ENCODE assay signal across 1 cellular context in the genomic region with DNA sequence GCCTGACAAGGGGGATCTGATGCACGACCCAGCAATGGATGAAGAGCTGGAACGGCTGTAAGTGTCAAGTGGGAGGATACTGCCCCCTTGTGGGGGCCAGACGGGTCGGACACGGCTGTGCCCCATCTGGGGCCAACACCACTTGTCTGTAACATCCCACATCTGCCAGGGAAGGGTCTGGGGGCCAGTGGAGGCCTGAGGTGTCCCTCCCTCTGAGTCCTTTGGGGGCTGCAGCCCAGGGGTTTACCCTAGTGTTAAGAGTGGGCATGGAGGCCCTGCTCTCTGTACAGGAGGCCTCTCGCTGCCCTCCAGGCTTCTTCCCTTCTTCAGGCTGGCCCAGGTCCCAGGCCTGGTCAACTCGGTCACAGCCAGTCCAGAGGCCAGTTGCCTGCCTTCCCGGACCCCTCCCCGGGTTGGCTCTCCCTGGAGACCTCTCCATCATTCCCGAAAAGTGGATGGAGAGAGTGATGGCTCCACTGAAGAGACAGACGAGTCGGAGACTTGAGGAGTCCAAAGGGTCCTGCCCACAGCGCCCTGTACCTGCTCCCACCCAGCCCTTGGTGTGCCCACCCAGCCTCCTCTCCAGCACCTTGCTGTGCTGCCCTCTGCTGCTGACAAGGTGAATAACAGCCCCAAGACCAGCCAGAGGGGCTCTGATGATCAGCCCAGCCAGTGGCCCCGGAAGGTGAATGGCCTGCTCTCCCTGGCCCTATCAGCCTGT.
TF ChIP-seq lines count a peak whose summit lies in the region.

No MANE protein-coding gene starts in this region.

TF ChIP-seq in HepG2, 621 proteins besides CTCF, POLR2A, EP300 and RAD21 (continues in another document):
- TF ChIP-seq ZBTB7B (CRISPR knock-in tag; IDR thresholded peaks at IDR 0.05) (peak; percentile 41; the same call in 1 of the 2 replicates), ZNF557 (CRISPR knock-in tag; IDR thresholded peaks at IDR 0.05) (no peak), MAF1 (CRISPR knock-in tag; IDR thresholded peaks at IDR 0.05; ENCODE audit: borderline replicate concordance) (no peak), HMG20B (CRISPR knock-in tag; conservative IDR thresholded peaks at IDR 0.05) (no peak), SMC3 (IDR thresholded peaks at IDR 0.05; ENCODE audit: low read length) (peak; percentile 44), ZNF282 (IDR thresholded peaks at IDR 0.05; ENCODE audit: partially characterized antibody) (no peak), ZNF605 (CRISPR knock-in tag; IDR thresholded peaks at IDR 0.05) (peak; percentile 37; the same call in 1 of the 2 replicates), SOX6 (IDR thresholded peaks at IDR 0.05) (no peak), SOX6 (CRISPR knock-in tag; IDR thresholded peaks at IDR 0.05) (peak; percentile 6; the same call in 1 of the 2 replicates), ZNF431 (CRISPR knock-in tag; IDR thresholded peaks at IDR 0.05; ENCODE audit: borderline replicate concordance, low read depth) (no peak), SNAPC2 (CRISPR knock-in tag; IDR thresholded peaks at IDR 0.05) (no peak), MAFK (conservative IDR thresholded peaks at IDR 0.05 in 1 of 2, IDR thresholded peaks at IDR 0.05 in 1 of 2; ENCODE audit: low read length in 2 of 2) (no peak), RBM22 (optimal IDR thresholded peaks at IDR 0.05; ENCODE audit: low read length) (peak; percentile 32), ZFP41 (CRISPR knock-in tag; IDR thresholded peaks at IDR 0.05; ENCODE audit: borderline replicate concordance) (no peak), ZNF720 (CRISPR knock-in tag; IDR thresholded peaks at IDR 0.05) (no peak), KDM2A (CRISPR knock-in tag; IDR thresholded peaks at IDR 0.05; ENCODE audit: borderline replicate concordance, low read depth) (peak; percentile 40), DNMT3B (CRISPR knock-in tag; conservative IDR thresholded peaks at IDR 0.05) (no peak), ZNF329 (CRISPR knock-in tag; IDR thresholded peaks at IDR 0.05; ENCODE audit: low read depth) (no peak), POLR2G (IDR thresholded peaks at IDR 0.05; ENCODE audit: low read depth, low read length) (peak; percentile 58), ZNF737 (CRISPR knock-in tag; IDR thresholded peaks at IDR 0.05; ENCODE audit: borderline replicate concordance) (no peak), JUND (CRISPR knock-in tag; IDR thresholded peaks at IDR 0.05) (no peak), ZC3H4 (CRISPR knock-in tag; IDR thresholded peaks at IDR 0.05; ENCODE audit: borderline replicate concordance) (no peak), STAG1 (CRISPR knock-in tag; IDR thresholded peaks at IDR 0.05) (peak; percentile 89), MYC (CRISPR knock-in tag; IDR thresholded peaks at IDR 0.05; ENCODE audit: borderline replicate concordance) (no peak), HNF4A (CRISPR knock-in tag; IDR thresholded peaks at IDR 0.05) (no peak), NFKB2 (CRISPR knock-in tag; IDR thresholded peaks at IDR 0.05; ENCODE audit: borderline replicate concordance) (no peak; the same call in 1 of the 2 replicates), AGO1 (IDR thresholded peaks at IDR 0.05; ENCODE audit: low read depth, low read length, poor library complexity, severe bottlenecking) (peak; percentile 52)
- TF ChIP-seq, protein P1, sequence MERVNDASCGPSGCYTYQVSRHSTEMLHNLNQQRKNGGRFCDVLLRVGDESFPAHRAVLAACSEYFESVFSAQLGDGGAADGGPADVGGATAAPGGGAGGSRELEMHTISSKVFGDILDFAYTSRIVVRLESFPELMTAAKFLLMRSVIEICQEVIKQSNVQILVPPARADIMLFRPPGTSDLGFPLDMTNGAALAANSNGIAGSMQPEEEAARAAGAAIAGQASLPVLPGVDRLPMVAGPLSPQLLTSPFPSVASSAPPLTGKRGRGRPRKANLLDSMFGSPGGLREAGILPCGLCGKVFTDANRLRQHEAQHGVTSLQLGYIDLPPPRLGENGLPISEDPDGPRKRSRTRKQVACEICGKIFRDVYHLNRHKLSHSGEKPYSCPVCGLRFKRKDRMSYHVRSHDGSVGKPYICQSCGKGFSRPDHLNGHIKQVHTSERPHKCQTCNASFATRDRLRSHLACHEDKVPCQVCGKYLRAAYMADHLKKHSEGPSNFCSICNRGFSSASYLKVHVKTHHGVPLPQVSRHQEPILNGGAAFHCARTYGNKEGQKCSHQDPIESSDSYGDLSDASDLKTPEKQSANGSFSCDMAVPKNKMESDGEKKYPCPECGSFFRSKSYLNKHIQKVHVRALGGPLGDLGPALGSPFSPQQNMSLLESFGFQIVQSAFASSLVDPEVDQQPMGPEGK (CRISPR knock-in tag; IDR thresholded peaks at IDR 0.05): 0 out of 2 replicates have a peak, but pooled peaks have one; percentile 12
- TF ChIP-seq, protein P2, sequence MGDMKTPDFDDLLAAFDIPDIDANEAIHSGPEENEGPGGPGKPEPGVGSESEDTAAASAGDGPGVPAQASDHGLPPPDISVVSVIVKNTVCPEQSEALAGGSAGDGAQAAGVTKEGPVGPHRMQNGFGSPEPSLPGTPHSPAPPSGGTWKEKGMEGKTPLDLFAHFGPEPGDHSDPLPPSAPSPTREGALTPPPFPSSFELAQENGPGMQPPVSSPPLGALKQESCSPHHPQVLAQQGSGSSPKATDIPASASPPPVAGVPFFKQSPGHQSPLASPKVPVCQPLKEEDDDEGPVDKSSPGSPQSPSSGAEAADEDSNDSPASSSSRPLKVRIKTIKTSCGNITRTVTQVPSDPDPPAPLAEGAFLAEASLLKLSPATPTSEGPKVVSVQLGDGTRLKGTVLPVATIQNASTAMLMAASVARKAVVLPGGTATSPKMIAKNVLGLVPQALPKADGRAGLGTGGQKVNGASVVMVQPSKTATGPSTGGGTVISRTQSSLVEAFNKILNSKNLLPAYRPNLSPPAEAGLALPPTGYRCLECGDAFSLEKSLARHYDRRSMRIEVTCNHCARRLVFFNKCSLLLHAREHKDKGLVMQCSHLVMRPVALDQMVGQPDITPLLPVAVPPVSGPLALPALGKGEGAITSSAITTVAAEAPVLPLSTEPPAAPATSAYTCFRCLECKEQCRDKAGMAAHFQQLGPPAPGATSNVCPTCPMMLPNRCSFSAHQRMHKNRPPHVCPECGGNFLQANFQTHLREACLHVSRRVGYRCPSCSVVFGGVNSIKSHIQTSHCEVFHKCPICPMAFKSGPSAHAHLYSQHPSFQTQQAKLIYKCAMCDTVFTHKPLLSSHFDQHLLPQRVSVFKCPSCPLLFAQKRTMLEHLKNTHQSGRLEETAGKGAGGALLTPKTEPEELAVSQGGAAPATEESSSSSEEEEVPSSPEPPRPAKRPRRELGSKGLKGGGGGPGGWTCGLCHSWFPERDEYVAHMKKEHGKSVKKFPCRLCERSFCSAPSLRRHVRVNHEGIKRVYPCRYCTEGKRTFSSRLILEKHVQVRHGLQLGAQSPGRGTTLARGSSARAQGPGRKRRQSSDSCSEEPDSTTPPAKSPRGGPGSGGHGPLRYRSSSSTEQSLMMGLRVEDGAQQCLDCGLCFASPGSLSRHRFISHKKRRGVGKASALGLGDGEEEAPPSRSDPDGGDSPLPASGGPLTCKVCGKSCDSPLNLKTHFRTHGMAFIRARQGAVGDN (CRISPR knock-in tag; IDR thresholded peaks at IDR 0.05): peak; percentile 49; the same call in 1 of the 2 replicates
- TF ChIP-seq, protein P3, sequence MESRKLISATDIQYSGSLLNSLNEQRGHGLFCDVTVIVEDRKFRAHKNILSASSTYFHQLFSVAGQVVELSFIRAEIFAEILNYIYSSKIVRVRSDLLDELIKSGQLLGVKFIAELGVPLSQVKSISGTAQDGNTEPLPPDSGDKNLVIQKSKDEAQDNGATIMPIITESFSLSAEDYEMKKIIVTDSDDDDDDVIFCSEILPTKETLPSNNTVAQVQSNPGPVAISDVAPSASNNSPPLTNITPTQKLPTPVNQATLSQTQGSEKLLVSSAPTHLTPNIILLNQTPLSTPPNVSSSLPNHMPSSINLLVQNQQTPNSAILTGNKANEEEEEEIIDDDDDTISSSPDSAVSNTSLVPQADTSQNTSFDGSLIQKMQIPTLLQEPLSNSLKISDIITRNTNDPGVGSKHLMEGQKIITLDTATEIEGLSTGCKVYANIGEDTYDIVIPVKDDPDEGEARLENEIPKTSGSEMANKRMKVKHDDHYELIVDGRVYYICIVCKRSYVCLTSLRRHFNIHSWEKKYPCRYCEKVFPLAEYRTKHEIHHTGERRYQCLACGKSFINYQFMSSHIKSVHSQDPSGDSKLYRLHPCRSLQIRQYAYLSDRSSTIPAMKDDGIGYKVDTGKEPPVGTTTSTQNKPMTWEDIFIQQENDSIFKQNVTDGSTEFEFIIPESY (CRISPR knock-in tag; IDR thresholded peaks at IDR 0.05): no peak
- TF ChIP-seq, protein P4, sequence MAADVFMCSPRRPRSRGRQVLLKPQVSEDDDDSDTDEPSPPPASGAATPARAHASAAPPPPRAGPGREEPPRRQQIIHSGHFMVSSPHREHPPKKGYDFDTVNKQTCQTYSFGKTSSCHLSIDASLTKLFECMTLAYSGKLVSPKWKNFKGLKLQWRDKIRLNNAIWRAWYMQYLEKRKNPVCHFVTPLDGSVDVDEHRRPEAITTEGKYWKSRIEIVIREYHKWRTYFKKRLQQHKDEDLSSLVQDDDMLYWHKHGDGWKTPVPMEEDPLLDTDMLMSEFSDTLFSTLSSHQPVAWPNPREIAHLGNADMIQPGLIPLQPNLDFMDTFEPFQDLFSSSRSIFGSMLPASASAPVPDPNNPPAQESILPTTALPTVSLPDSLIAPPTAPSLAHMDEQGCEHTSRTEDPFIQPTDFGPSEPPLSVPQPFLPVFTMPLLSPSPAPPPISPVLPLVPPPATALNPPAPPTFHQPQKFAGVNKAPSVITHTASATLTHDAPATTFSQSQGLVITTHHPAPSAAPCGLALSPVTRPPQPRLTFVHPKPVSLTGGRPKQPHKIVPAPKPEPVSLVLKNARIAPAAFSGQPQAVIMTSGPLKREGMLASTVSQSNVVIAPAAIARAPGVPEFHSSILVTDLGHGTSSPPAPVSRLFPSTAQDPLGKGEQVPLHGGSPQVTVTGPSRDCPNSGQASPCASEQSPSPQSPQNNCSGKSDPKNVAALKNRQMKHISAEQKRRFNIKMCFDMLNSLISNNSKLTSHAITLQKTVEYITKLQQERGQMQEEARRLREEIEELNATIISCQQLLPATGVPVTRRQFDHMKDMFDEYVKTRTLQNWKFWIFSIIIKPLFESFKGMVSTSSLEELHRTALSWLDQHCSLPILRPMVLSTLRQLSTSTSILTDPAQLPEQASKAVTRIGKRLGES (CRISPR knock-in tag; IDR thresholded peaks at IDR 0.05; ENCODE audit: borderline replicate concordance): no peak
- TF ChIP-seq, protein P5, sequence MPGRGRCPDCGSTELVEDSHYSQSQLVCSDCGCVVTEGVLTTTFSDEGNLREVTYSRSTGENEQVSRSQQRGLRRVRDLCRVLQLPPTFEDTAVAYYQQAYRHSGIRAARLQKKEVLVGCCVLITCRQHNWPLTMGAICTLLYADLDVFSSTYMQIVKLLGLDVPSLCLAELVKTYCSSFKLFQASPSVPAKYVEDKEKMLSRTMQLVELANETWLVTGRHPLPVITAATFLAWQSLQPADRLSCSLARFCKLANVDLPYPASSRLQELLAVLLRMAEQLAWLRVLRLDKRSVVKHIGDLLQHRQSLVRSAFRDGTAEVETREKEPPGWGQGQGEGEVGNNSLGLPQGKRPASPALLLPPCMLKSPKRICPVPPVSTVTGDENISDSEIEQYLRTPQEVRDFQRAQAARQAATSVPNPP (CRISPR knock-in tag; IDR thresholded peaks at IDR 0.05): no peak
- TF ChIP-seq, protein P6, sequence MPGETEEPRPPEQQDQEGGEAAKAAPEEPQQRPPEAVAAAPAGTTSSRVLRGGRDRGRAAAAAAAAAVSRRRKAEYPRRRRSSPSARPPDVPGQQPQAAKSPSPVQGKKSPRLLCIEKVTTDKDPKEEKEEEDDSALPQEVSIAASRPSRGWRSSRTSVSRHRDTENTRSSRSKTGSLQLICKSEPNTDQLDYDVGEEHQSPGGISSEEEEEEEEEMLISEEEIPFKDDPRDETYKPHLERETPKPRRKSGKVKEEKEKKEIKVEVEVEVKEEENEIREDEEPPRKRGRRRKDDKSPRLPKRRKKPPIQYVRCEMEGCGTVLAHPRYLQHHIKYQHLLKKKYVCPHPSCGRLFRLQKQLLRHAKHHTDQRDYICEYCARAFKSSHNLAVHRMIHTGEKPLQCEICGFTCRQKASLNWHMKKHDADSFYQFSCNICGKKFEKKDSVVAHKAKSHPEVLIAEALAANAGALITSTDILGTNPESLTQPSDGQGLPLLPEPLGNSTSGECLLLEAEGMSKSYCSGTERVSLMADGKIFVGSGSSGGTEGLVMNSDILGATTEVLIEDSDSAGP (CRISPR knock-in tag; IDR thresholded peaks at IDR 0.05; ENCODE audit: borderline replicate concordance): no peak; the same call in 1 of the 2 replicates
- TF ChIP-seq, protein P7, sequence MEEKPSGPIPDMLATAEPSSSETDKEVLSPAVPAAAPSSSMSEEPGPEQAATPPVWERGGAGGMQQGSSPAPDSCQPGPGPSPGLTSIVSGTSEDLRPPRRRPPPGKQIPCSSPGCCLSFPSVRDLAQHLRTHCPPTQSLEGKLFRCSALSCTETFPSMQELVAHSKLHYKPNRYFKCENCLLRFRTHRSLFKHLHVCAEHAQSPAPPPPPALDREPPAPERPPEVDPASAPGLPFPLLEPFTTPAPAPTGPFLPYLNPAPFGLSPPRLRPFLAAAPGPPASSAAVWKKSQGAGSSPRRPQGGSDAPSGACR (CRISPR knock-in tag; IDR thresholded peaks at IDR 0.05): no peak
- TF ChIP-seq, protein P8, sequence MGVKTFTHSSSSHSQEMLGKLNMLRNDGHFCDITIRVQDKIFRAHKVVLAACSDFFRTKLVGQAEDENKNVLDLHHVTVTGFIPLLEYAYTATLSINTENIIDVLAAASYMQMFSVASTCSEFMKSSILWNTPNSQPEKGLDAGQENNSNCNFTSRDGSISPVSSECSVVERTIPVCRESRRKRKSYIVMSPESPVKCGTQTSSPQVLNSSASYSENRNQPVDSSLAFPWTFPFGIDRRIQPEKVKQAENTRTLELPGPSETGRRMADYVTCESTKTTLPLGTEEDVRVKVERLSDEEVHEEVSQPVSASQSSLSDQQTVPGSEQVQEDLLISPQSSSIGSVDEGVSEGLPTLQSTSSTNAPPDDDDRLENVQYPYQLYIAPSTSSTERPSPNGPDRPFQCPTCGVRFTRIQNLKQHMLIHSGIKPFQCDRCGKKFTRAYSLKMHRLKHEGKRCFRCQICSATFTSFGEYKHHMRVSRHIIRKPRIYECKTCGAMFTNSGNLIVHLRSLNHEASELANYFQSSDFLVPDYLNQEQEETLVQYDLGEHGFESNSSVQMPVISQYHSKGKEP (CRISPR knock-in tag; IDR thresholded peaks at IDR 0.05): no peak
- TF ChIP-seq, protein P9, sequence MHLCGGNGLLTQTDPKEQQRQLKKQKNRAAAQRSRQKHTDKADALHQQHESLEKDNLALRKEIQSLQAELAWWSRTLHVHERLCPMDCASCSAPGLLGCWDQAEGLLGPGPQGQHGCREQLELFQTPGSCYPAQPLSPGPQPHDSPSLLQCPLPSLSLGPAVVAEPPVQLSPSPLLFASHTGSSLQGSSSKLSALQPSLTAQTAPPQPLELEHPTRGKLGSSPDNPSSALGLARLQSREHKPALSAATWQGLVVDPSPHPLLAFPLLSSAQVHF (CRISPR knock-in tag; IDR thresholded peaks at IDR 0.05): no peak
- TF ChIP-seq, protein P10, sequence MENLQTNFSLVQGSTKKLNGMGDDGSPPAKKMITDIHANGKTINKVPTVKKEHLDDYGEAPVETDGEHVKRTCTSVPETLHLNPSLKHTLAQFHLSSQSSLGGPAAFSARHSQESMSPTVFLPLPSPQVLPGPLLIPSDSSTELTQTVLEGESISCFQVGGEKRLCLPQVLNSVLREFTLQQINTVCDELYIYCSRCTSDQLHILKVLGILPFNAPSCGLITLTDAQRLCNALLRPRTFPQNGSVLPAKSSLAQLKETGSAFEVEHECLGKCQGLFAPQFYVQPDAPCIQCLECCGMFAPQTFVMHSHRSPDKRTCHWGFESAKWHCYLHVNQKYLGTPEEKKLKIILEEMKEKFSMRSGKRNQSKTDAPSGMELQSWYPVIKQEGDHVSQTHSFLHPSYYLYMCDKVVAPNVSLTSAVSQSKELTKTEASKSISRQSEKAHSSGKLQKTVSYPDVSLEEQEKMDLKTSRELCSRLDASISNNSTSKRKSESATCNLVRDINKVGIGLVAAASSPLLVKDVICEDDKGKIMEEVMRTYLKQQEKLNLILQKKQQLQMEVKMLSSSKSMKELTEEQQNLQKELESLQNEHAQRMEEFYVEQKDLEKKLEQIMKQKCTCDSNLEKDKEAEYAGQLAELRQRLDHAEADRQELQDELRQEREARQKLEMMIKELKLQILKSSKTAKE (CRISPR knock-in tag; IDR thresholded peaks at IDR 0.05; ENCODE audit: borderline replicate concordance): no peak
